2 cellular contexts compared by ENCODE assay signal in the genomic region with DNA sequence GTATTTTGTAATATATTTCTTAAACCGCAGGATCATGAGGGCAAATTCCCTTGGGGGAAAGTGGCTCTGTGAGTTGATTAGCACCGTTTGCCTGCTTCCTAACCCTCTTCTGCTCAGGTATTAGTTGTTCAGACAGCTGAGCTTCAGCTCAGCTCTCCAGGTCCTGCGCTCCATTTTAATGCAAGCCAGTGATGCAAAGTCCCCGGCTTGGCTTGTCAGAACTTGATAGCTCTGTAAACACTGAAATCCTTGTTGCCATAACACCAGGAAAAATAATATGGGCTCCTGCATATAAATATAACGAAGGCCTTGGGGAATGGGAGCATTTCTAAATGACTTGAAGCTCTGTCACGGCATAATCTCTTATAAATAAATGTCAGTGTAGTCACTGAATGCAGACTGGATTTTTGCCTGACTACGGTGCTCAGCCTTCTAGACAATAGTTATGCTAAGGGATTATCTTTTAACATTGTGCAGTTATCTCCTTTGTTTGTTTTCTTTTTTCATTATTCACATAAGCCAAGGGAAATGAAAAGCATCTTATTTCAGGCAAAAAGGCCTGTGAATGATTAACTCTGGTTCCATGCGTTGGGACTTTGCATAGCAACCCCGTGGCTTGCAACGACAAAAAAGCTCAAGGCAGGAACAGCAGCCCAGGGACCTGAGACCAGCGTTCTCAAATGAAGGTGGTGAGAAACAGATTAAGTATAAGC.
A peak's percentile ranks its signal among the peaks of the same experiment; 100 is the strongest.
TF ChIP-seq lines count a peak whose summit lies in the region.

No MANE protein-coding gene starts in this region.

TF ChIP-seq in GM12878, 131 proteins besides CTCF, POLR2A, EP300 and RAD21 (continued from another document):
- TF ChIP-seq, protein P1, sequence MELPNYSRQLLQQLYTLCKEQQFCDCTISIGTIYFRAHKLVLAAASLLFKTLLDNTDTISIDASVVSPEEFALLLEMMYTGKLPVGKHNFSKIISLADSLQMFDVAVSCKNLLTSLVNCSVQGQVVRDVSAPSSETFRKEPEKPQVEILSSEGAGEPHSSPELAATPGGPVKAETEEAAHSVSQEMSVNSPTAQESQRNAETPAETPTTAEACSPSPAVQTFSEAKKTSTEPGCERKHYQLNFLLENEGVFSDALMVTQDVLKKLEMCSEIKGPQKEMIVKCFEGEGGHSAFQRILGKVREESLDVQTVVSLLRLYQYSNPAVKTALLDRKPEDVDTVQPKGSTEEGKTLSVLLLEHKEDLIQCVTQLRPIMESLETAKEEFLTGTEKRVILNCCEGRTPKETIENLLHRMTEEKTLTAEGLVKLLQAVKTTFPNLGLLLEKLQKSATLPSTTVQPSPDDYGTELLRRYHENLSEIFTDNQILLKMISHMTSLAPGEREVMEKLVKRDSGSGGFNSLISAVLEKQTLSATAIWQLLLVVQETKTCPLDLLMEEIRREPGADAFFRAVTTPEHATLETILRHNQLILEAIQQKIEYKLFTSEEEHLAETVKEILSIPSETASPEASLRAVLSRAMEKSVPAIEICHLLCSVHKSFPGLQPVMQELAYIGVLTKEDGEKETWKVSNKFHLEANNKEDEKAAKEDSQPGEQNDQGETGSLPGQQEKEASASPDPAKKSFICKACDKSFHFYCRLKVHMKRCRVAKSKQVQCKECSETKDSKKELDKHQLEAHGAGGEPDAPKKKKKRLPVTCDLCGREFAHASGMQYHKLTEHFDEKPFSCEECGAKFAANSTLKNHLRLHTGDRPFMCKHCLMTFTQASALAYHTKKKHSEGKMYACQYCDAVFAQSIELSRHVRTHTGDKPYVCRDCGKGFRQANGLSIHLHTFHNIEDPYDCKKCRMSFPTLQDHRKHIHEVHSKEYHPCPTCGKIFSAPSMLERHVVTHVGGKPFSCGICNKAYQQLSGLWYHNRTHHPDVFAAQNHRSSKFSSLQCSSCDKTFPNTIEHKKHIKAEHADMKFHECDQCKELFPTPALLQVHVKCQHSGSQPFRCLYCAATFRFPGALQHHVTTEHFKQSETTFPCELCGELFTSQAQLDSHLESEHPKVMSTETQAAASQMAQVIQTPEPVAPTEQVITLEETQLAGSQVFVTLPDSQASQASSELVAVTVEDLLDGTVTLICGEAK (IDR thresholded peaks at IDR 0.05; ENCODE audit: borderline replicate concordance): no peak
- TF ChIP-seq, protein P2, sequence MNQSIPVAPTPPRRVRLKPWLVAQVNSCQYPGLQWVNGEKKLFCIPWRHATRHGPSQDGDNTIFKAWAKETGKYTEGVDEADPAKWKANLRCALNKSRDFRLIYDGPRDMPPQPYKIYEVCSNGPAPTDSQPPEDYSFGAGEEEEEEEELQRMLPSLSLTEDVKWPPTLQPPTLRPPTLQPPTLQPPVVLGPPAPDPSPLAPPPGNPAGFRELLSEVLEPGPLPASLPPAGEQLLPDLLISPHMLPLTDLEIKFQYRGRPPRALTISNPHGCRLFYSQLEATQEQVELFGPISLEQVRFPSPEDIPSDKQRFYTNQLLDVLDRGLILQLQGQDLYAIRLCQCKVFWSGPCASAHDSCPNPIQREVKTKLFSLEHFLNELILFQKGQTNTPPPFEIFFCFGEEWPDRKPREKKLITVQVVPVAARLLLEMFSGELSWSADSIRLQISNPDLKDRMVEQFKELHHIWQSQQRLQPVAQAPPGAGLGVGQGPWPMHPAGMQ (IDR thresholded peaks at IDR 0.05; ENCODE audit: borderline replicate concordance): no peak
- TF ChIP-seq BMI1 (IDR thresholded peaks at IDR 0.05; ENCODE audit: borderline replicate concordance) (peak; percentile 13; the same call in 1 of the 2 replicates), KAT2A (conservative IDR thresholded peaks at IDR 0.05; ENCODE audit: control insufficient read depth, low read depth, low read length) (no peak)

TF ChIP-seq in liver, 16 proteins besides CTCF, POLR2A, EP300 and RAD21 (continued from another document):
- TF ChIP-seq, protein P3, sequence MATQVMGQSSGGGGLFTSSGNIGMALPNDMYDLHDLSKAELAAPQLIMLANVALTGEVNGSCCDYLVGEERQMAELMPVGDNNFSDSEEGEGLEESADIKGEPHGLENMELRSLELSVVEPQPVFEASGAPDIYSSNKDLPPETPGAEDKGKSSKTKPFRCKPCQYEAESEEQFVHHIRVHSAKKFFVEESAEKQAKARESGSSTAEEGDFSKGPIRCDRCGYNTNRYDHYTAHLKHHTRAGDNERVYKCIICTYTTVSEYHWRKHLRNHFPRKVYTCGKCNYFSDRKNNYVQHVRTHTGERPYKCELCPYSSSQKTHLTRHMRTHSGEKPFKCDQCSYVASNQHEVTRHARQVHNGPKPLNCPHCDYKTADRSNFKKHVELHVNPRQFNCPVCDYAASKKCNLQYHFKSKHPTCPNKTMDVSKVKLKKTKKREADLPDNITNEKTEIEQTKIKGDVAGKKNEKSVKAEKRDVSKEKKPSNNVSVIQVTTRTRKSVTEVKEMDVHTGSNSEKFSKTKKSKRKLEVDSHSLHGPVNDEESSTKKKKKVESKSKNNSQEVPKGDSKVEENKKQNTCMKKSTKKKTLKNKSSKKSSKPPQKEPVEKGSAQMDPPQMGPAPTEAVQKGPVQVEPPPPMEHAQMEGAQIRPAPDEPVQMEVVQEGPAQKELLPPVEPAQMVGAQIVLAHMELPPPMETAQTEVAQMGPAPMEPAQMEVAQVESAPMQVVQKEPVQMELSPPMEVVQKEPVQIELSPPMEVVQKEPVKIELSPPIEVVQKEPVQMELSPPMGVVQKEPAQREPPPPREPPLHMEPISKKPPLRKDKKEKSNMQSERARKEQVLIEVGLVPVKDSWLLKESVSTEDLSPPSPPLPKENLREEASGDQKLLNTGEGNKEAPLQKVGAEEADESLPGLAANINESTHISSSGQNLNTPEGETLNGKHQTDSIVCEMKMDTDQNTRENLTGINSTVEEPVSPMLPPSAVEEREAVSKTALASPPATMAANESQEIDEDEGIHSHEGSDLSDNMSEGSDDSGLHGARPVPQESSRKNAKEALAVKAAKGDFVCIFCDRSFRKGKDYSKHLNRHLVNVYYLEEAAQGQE (IDR thresholded peaks at IDR 0.05): no peak
- no peak for TF ChIP-seq JUND (IDR thresholded peaks at IDR 0.05)
TF ChIP-seq in liver: peak in this region for 2.
